Comparison of ENCODE assay signal across 20 cellular contexts in genomic region chr21:45412491-45412890, GRCh38. TPM values are rescaled to one million over a fixed set of nuclear protein-coding genes. Genes with fewer than 3 reads are reported as not detected.
A peak's percentile ranks its signal among the peaks of the same experiment; 100 is the strongest.
DNase-seq lines count a peak whose midpoint lies in the region; ATAC-seq, FAIRE-seq and TF ChIP-seq lines count a peak whose summit lies in the region.
"Had no signal": no experiment of that assay in that cellular context is flagged by ENCODE, and none has a peak within 500 bp of the region (broad histone marks: within the 10 kb centered on the region; RNA-seq: fewer than 3 reads in every experiment).

No MANE protein-coding gene starts in this region.

- no peaks in the 10 kb centered on the region for H3K36me3 Mint-ChIP-seq in CD8-positive, alpha-beta memory T cell
- no peaks in the 10 kb centered on the region for H3K36me3 Mint-ChIP-seq in WTC11

- H3K27ac Mint-ChIP-seq in CD8-positive, alpha-beta memory T cell = no peak overlapping the region
- H3K27ac Mint-ChIP-seq in WTC11 = peak overlapping the region; percentile 84

- DNase-seq in CD8-positive, alpha-beta memory T cell = peak in 1 of 5 donors; percentile 33
- peak; percentile 7 for DNase-seq in WTC11 (ENCODE audit: low spot score)
- DNase-seq in kidney = peak; percentile 51
- peak; percentile 43 for DNase-seq in posterior vena cava (ENCODE audit: low spot score)
- DNase-seq in hypothalamus (lab: John Stamatoyannopoulos, UW) = no peak
- no peak for DNase-seq in GM12891 (ENCODE audit: insufficient read length, low spot score)
- DNase-seq: C1 segment of cervical spinal cord, GF-D8, KBM-7, NCI-H1436, NCI-H2029 treated with DMSO at 0.1 percent for 48 hours, NCI-H82, PC-9 had no signal

- no peaks in the 10 kb centered on the region for H3K36me3 ChIP-seq in CD8-positive, alpha-beta memory T cell (ENCODE audit: insufficient read depth, low read length)
- no peaks in the 10 kb centered on the region for H3K36me3 ChIP-seq in kidney (ENCODE audit: control insufficient read depth in 1 of 2, insufficient read depth in 2 of 2, low read length in 2 of 2)

- H3K4me3 ChIP-seq in CD8-positive, alpha-beta memory T cell (ENCODE audit: low read length) = no peak overlapping the region
- no peak overlapping the region for H3K4me3 ChIP-seq in kidney (ENCODE audit: low read length in 2 of 2)
- H3K4me3 ChIP-seq: A549, PC-9, SK-N-MC had no signal

- no peaks in the 10 kb centered on the region for H3K4me1 Mint-ChIP-seq in CD8-positive, alpha-beta memory T cell
- peaks cover 91% of the 10 kb centered on the region for H3K4me1 Mint-ChIP-seq in WTC11

- TF ChIP-seq CTCF in WTC11 (IDR thresholded peaks at IDR 0.05) = no peak
- TF ChIP-seq CTCF in kidney (IDR thresholded peaks at IDR 0.05; ENCODE audit: borderline replicate concordance, extremely low read depth, insufficient read depth) = no peak

- intact Hi-C loops in kidney (cut with DNase I) = no loop called here
- intact Hi-C loops in posterior vena cava (cut with DNase I) = no loop called here

- POLR2A ChIA-PET in CD8-positive, alpha-beta memory T cell (lab: Charles Lee) = interaction anchor here (0.7 kb wide), 1 partner anchor 50 kb away, joined by 10 read pairs; no protein-coding TSS in a partner anchor
- POLR2A ChIA-PET in WTC11 (lab: Charles Lee) = no interaction called here

- H3K9ac ChIP-seq in kidney (ENCODE audit: low read length in 2 of 2) = peak overlapping the region; percentile 24 to 40

- H3K27ac ChIP-seq in CD8-positive, alpha-beta memory T cell (ENCODE audit: low read depth, low read length) = peak overlapping the region; percentile 31
- peak overlapping the region in 1 of 2 donors; percentile 37 for H3K27ac ChIP-seq in kidney (ENCODE audit: low read depth in 2 of 2, low read length in 2 of 2)
- H3K27ac ChIP-seq: A549, HL-60, PC-9, SK-N-MC had no signal

- ATAC-seq in WTC11 = no peak
- no peak for ATAC-seq in HG02852 (IDR thresholded peaks at IDR 0.05; ENCODE audit: unreplicated experiment)
- ATAC-seq: A549 had no signal

- no peaks in the 10 kb centered on the region for H3K9me3 Mint-ChIP-seq in CD8-positive, alpha-beta memory T cell
- H3K9me3 Mint-ChIP-seq in WTC11 = no peaks in the 10 kb centered on the region

- no peak for TF ChIP-seq POLR2A in GM12891 (IDR thresholded peaks at IDR 0.05; ENCODE audit: low read depth, low read length)

- H3K27me3 Mint-ChIP-seq in CD8-positive, alpha-beta memory T cell = peaks cover 14 to 32% of the 10 kb centered on the region in 2 donors
- H3K27me3 Mint-ChIP-seq in WTC11 (ENCODE audit: low read depth) = no peaks in the 10 kb centered on the region; the same call in 1 of the 2 replicates

- no peaks in the 10 kb centered on the region for H3K27me3 ChIP-seq in CD8-positive, alpha-beta memory T cell (ENCODE audit: insufficient read depth, low read length, poor library complexity, severe bottlenecking)

- no peak overlapping the region for H3K4me3 Mint-ChIP-seq in CD8-positive, alpha-beta memory T cell
- H3K4me3 Mint-ChIP-seq in WTC11 = no peak overlapping the region

- no peak for FAIRE-seq in kidney (lab: Jason Lieb, UNC)
- no peak for FAIRE-seq in GM12891 (lab: Jason Lieb, UNC)
- FAIRE-seq: A549, GM12892, H54, HTR-8/SVneo had no signal

- no peaks in the 10 kb centered on the region for H3K9me3 ChIP-seq in CD8-positive, alpha-beta memory T cell (ENCODE audit: low read length)
- H3K9me3 ChIP-seq in kidney (ENCODE audit: control insufficient read depth in 1 of 2, low read length in 2 of 2) = no peaks in the 10 kb centered on the region
- H3K9me3 ChIP-seq: A549 had no signal

- H3K4me1 ChIP-seq in CD8-positive, alpha-beta memory T cell (ENCODE audit: insufficient read depth, low read length) = no peaks in the 10 kb centered on the region
- peaks cover 61 to 74% of the 10 kb centered on the region in 2 donors for H3K4me1 ChIP-seq in kidney (ENCODE audit: control insufficient read depth in 1 of 2, insufficient read depth in 1 of 2, low read depth in 1 of 2, low read length in 2 of 2)

- CTCF ChIA-PET in CD8-positive, alpha-beta memory T cell (lab: Charles Lee) = no interaction called here
- CTCF ChIA-PET in WTC11 (lab: Charles Lee) = interaction anchor here (0.7 to 1.4 kb wide), 4 partner anchors 18 to 245 kb away, joined by 3 to 5 read pairs (median 3); no protein-coding TSS in a partner anchor

TF ChIP-seq in WTC11, 78 proteins besides CTCF, POLR2A, EP300 and RAD21 (continues in another document):
- TF ChIP-seq NR3C1 (CRISPR knock-in tag; conservative IDR thresholded peaks at IDR 0.05; ENCODE audit: low read depth) (no peak), USF2 (CRISPR knock-in tag; IDR thresholded peaks at IDR 0.05) (no peak), TP53 (CRISPR knock-in tag; IDR thresholded peaks at IDR 0.05) (no peak), E2F5 (CRISPR knock-in tag; IDR thresholded peaks at IDR 0.05) (no peak), ZNF138 (CRISPR knock-in tag; conservative IDR thresholded peaks at IDR 0.05) (no peak), IRF2 (CRISPR knock-in tag; IDR thresholded peaks at IDR 0.05; ENCODE audit: borderline replicate concordance, low read depth) (no peak), KAT7 (CRISPR knock-in tag; IDR thresholded peaks at IDR 0.05; ENCODE audit: borderline replicate concordance) (no peak), NFYB (CRISPR knock-in tag; conservative IDR thresholded peaks at IDR 0.05; ENCODE audit: low read depth) (no peak)

TF ChIP-seq in GM12891, 5 proteins besides CTCF, POLR2A, EP300 and RAD21:
- TF ChIP-seq POLR2AphosphoS5 (IDR thresholded peaks at IDR 0.05; ENCODE audit: low read depth, low read length) = no peak
- TF ChIP-seq POU2F2 (IDR thresholded peaks at IDR 0.05; ENCODE audit: low read depth, low read length) = no peak
- TF ChIP-seq PAX5 (IDR thresholded peaks at IDR 0.05; ENCODE audit: insufficient read depth, low read length, severe bottlenecking) = no peak
- no peak for TF ChIP-seq TAF1 (IDR thresholded peaks at IDR 0.05; ENCODE audit: low read depth, low read length)
- TF ChIP-seq SPI1 (IDR thresholded peaks at IDR 0.05; ENCODE audit: low read depth, low read length) = no peak

RNA-seq across cellular contexts. Expression of gene COL18A1, which starts 7.5 kb away (rescaled TPM):
- 1 to 10 TPM; 1.9 to 2.2 TPM for total RNA-seq in CD8-positive, alpha-beta memory T cell
- 4.7 TPM for polyA plus RNA-seq in CD8-positive, alpha-beta memory T cell
- total RNA-seq in WTC11 (2021) = 231 to 241 TPM (median 231 TPM) in 3 replicates
- total RNA-seq in kidney = 316 TPM
- 150 TPM for polyA plus RNA-seq in kidney (ENCODE audit: insufficient read depth, low read depth, low replicate concordance)
- 100 to 1,000 TPM; 117 to 133 TPM for total RNA-seq in posterior vena cava
- polyA plus RNA-seq in GM12891 (2012; ENCODE audit: low read depth, missing spikeins) = 0.54 TPM

Comparison
In these comparisons a context has a peak if more than half of its experiments do, and no peak if none do; other contexts are left out.
1. DNase-seq: peak in WTC11 (single experiment), kidney (single experiment) and posterior vena cava (single experiment); none in hypothalamus (0 of 51) and GM12891 (single experiment).
2. RNA of gene COL18A1, which starts 7.5 kb away (total RNA-seq): 316 TPM in kidney (single experiment), 231 to 241 TPM in WTC11 and 117 to 133 TPM in posterior vena cava; 1.9 to 2.2 TPM in CD8-positive, alpha-beta memory T cell; every median in the first group is over 10 times any median in the second.